In genomic region chr14:88791629-88792571, GRCh38 we compare ENCODE assay signal across 8 cellular contexts. TPM values are rescaled to one million over a fixed set of nuclear protein-coding genes. Genes with fewer than 3 reads are reported as not detected.
DNase-seq lines count a peak whose midpoint lies in the region; ATAC-seq, FAIRE-seq and TF ChIP-seq lines count a peak whose summit lies in the region.

No MANE protein-coding gene starts in this region.

- in situ Hi-C loops in Caki2 (cut with HindIII; ENCODE audit: low pct_unique_long_range_greater_than_20kb, low sequenced_read_pairs) = no loop called here

- CTCF ChIA-PET in PC-3 (lab: Charles Lee) = interaction anchor here (0.6 to 1.6 kb wide), 2 partner anchors 124 to 279 kb away, joined by 3 to 4 read pairs; no protein-coding TSS in a partner anchor

- DNase-seq in Caki2 (ENCODE audit: low read depth) (peak; percentile 24), PC-3 (no peak), bronchial epithelial cell (ENCODE audit: low read depth) (no peak), left colon (peak in 1 of 2 donors; percentile 46), COLO829 (ENCODE audit: low spot score) (no peak)
- peak; percentile 2 for DNase-seq in stimulated activated CD4-positive, alpha-beta T cell treated with anti-CD3 and anti-CD28 coated beads, Interleukin-4, amount 100 ng/mL, for 1 hour

- intact Hi-C loops in PC-3 (cut with micrococcal nuclease) = loop anchor here (2.0 to 5.0 kb wide), 2 partner anchors 75 to 125 kb away; no protein-coding TSS in a partner anchor
- intact Hi-C loops in left colon (cut with DNase I, micrococcal nuclease) = no loop called here

- no peak overlapping the region for H3K27ac ChIP-seq in PC-3 (ENCODE audit: low read length)

- no peak for FAIRE-seq in bronchial epithelial cell (lab: Jason Lieb, UNC)

- no peaks in the 10 kb centered on the region for H3K79me2 ChIP-seq in PC-3 (ENCODE audit: low read length)

- TF ChIP-seq CTCF in PC-3 (conservative IDR thresholded peaks at IDR 0.05; ENCODE audit: low read depth, low read length) = no peak
- TF ChIP-seq CTCF in bronchial epithelial cell (IDR thresholded peaks at IDR 0.05; ENCODE audit: insufficient read depth, low read length, severe bottlenecking) = no peak

- ATAC-seq in HG02571 (IDR thresholded peaks at IDR 0.05; ENCODE audit: unreplicated experiment) = peak; percentile 6
- ATAC-seq in PC-3 = peak; percentile 18
- ATAC-seq in left colon = peak; percentile 3
- no peak for ATAC-seq in GM21390 (IDR thresholded peaks at IDR 0.05; ENCODE audit: unreplicated experiment)

- H3K4me1 ChIP-seq in PC-3 (ENCODE audit: insufficient read depth, low read length) = peaks cover 8% of the 10 kb centered on the region; the same call in 1 of the 2 replicates

- H3K9ac ChIP-seq in PC-3 (ENCODE audit: low read length) = peak overlapping the region; percentile 40; the same call in 1 of the 2 replicates

- H3K4me2 ChIP-seq in PC-3 (ENCODE audit: low read length) = peak overlapping the region; percentile 89

- no peaks in the 10 kb centered on the region for H3K9me3 ChIP-seq in PC-3 (ENCODE audit: low read length)

- H3F3A ChIP-seq in PC-3 (ENCODE audit: low read length, unreplicated experiment) = no peaks in the 10 kb centered on the region

- H2AFZ ChIP-seq in PC-3 (ENCODE audit: low read length) = peak overlapping the region; percentile 91

- H3K36me3 ChIP-seq in PC-3 (ENCODE audit: low read depth, low read length) (no peaks in the 10 kb centered on the region), bronchial epithelial cell (ENCODE audit: control insufficient read depth, insufficient read depth, low read length) (no peaks in the 10 kb centered on the region)

- no peaks in the 10 kb centered on the region for H3K9me2 ChIP-seq in PC-3 (replicated peaks; ENCODE audit: low read length)

- H3K27me3 ChIP-seq in PC-3 (ENCODE audit: low read length) (0 out of 2 replicates have a peak, but pooled peaks cover 4% of the 10 kb centered on the region), bronchial epithelial cell (ENCODE audit: control insufficient read depth, insufficient read depth, low read length) (peaks cover 9% of the 10 kb centered on the region)

- H3K4me3 ChIP-seq in PC-3 (ENCODE audit: low read length) = peak overlapping the region; percentile 86
- peak overlapping the region; percentile 45 for H3K4me3 ChIP-seq in bronchial epithelial cell (ENCODE audit: low read depth, low read length)

- no peaks in the 10 kb centered on the region for H4K20me1 ChIP-seq in PC-3 (ENCODE audit: low read length)

- no TSS peak for BruUV-seq in PC-3 (replicated peaks; lab: Mats Ljungman, UMichigan)

- POLR2A ChIA-PET in PC-3 (lab: Charles Lee; ENCODE audit: unreplicated experiment) = interaction anchor here (0.6 kb wide), 1 partner anchor 94 kb away, joined by 27 read pairs; no protein-coding TSS in a partner anchor

RNA-seq across cellular contexts. Expression of gene EML5, which starts 0.9 kb away (rescaled TPM):
- 0.12 and 1.3 TPM in 2 replicates for total RNA-seq in Caki2 (2014; rRNA removed; shearing (Covaris generic); ENCODE audit: low replicate concordance)
- total RNA-seq in PC-3 (2014; rRNA removed) = 0.66 and 0.86 TPM in 2 replicates
- 0.77 TPM in 1 of 2 replicates, not detected in the other for total RNA-seq in bronchial epithelial cell
- total RNA-seq in left colon = under 1 TPM; 0.64 to 0.79 TPM

RNA-seq across cellular contexts. Expression of gene TTC8, which starts 32.6 kb away (rescaled TPM):
- total RNA-seq in Caki2 (2014; rRNA removed; shearing (Covaris generic); ENCODE audit: low replicate concordance) = 47.1 and 60.6 TPM in 2 replicates
- total RNA-seq in PC-3 (2014; rRNA removed) = 12.6 and 24.8 TPM in 2 replicates
- 9.0 and 11.3 TPM in 2 replicates for total RNA-seq in bronchial epithelial cell
- total RNA-seq in left colon = 10 to 100 TPM; 13.4 to 16.3 TPM

Comparison
In these comparisons a context has a peak if more than half of its experiments do, and no peak if none do; other contexts are left out.
1. DNase-seq: peak in Caki2 (single experiment) and stimulated activated CD4-positive, alpha-beta T cell treated with anti-CD3 and anti-CD28 coated beads, Interleukin-4, amount 100 ng/mL, for 1 hour (single experiment); none in PC-3 (single experiment), bronchial epithelial cell (single experiment) and COLO829 (single experiment).